ENCODE assay signal across 10 cellular contexts in genomic region chr2:62660087-62660486, GRCh38. TPM values are rescaled to one million over a fixed set of nuclear protein-coding genes. Genes with fewer than 3 reads are reported as not detected.
DNase-seq lines count a peak whose midpoint lies in the region; ATAC-seq and TF ChIP-seq lines count a peak whose summit lies in the region.
"Had no signal": no experiment of that assay in that cellular context is flagged by ENCODE, and none has a peak within 500 bp of the region (broad histone marks: within the 10 kb centered on the region; RNA-seq: fewer than 3 reads in every experiment).

No MANE protein-coding gene starts in this region.

- peak overlapping the region; percentile 48 for H3K9ac ChIP-seq in adipocyte (ENCODE audit: low read length)
- H3K9ac ChIP-seq: parathyroid adenoma had no signal

- H3K27me3 Mint-ChIP-seq in Caco-2 (ENCODE audit: insufficient read depth, unreplicated experiment): no peaks in the 10 kb centered on the region

- TF ChIP-seq CTCF in upper lobe of right lung (IDR thresholded peaks at IDR 0.05) (no peak), mucosa of descending colon (IDR thresholded peaks at IDR 0.05) (no peak), Caco-2 (IDR thresholded peaks at IDR 0.05; ENCODE audit: insufficient read depth in 1 of 2, low read depth in 1 of 2, low read length in 1 of 2, severe bottlenecking in 1 of 2, unreplicated experiment in 1 of 2) (no peak)

- H3K4me3 Mint-ChIP-seq in Caco-2 (ENCODE audit: unreplicated experiment): no peak overlapping the region

- H3K4me1 ChIP-seq in adipocyte (ENCODE audit: control insufficient read depth, insufficient read depth, low read length): peaks cover 59% of the 10 kb centered on the region
- peaks cover 31% of the 10 kb centered on the region for H3K4me1 ChIP-seq in upper lobe of right lung
- no peaks in the 10 kb centered on the region for H3K4me1 ChIP-seq in mucosa of descending colon (ENCODE audit: low read depth)
- H3K4me1 ChIP-seq in Caco-2: peaks cover 32% of the 10 kb centered on the region
- H3K4me1 ChIP-seq: parathyroid adenoma had no signal

- H3K9me3 ChIP-seq in adipocyte (ENCODE audit: control insufficient read depth, low read length): no peaks in the 10 kb centered on the region
- H3K9me3 ChIP-seq in upper lobe of right lung: no peaks in the 10 kb centered on the region
- H3K9me3 ChIP-seq in mucosa of descending colon: no peaks in the 10 kb centered on the region
- no peaks in the 10 kb centered on the region; the same call in 1 of the 2 replicates for H3K9me3 ChIP-seq in Caco-2

- CTCF ChIA-PET in Caco-2 (lab: Charles Lee): no interaction called here

- no TSS peak for BruUV-seq in Caco-2 (replicated peaks; lab: Mats Ljungman, UMichigan)

- peak overlapping the region; percentile 1 for H3K4me3 ChIP-seq in adipocyte (ENCODE audit: low read length)
- H3K4me3 ChIP-seq in upper lobe of right lung: no peak overlapping the region
- H3K4me3 ChIP-seq in mucosa of descending colon: no peak overlapping the region
- H3K4me3 ChIP-seq in Caco-2 (ENCODE audit: low read depth, low read length): no peak overlapping the region

- H3K27ac ChIP-seq in upper lobe of right lung: peak overlapping the region; percentile 3
- H3K27ac ChIP-seq: parathyroid adenoma had no signal

- peaks cover 38% of the 10 kb centered on the region for H3K4me1 Mint-ChIP-seq in Caco-2 (ENCODE audit: low read depth, unreplicated experiment)

- H3K27me3 ChIP-seq in adipocyte (replicated peaks; ENCODE audit: control insufficient read depth, insufficient read depth, low read length): no peaks in the 10 kb centered on the region
- no peaks in the 10 kb centered on the region for H3K27me3 ChIP-seq in upper lobe of right lung
- no peaks in the 10 kb centered on the region for H3K27me3 ChIP-seq in Caco-2 (replicated peaks; ENCODE audit: control insufficient read depth, insufficient read depth, low read length)

- peaks cover 4% of the 10 kb centered on the region for H3K36me3 Mint-ChIP-seq in Caco-2 (ENCODE audit: insufficient read depth, unreplicated experiment)

- intact Hi-C loops in upper lobe of right lung (cut with DNase I) (no loop called here), mucosa of descending colon (cut with DNase I, micrococcal nuclease) (no loop called here), Caco-2 (cut with micrococcal nuclease; ENCODE audit: unreplicated experiment) (loop anchor here (5.0 kb wide), 1 partner anchor 117 kb away; no protein-coding TSS in a partner anchor)

- peaks cover 13% of the 10 kb centered on the region for H3K9me3 Mint-ChIP-seq in Caco-2 (ENCODE audit: unreplicated experiment)

- H3K36me3 ChIP-seq in adipocyte (ENCODE audit: control insufficient read depth, insufficient read depth, low read length, severe bottlenecking): no peaks in the 10 kb centered on the region
- H3K36me3 ChIP-seq in upper lobe of right lung: no peaks in the 10 kb centered on the region
- H3K36me3 ChIP-seq in mucosa of descending colon (ENCODE audit: low read depth): no peaks in the 10 kb centered on the region
- no peaks in the 10 kb centered on the region for H3K36me3 ChIP-seq in Caco-2 (ENCODE audit: control insufficient read depth, insufficient read depth, low read length)

- no peak overlapping the region for H3K27ac Mint-ChIP-seq in Caco-2 (ENCODE audit: unreplicated experiment)

- POLR2A ChIA-PET in Caco-2 (lab: Charles Lee): no interaction called here

- peak; percentile 88 for ATAC-seq in GM19452 (IDR thresholded peaks at IDR 0.05; ENCODE audit: unreplicated experiment)
- peak; percentile 61 for ATAC-seq in HG03025 (IDR thresholded peaks at IDR 0.05; ENCODE audit: low FRiP score, unreplicated experiment)
- peak; percentile 37 for ATAC-seq in upper lobe of right lung
- ATAC-seq in mucosa of descending colon: no peak

- DNase-seq in adipocyte (ENCODE audit: low read depth): no peak
- no peak for DNase-seq in upper lobe of right lung
- DNase-seq in DMS79 treated with DMSO at 0.1 percent for 48 hours (lab: John Stamatoyannopoulos, UW): no peak
- DNase-seq in mucosa of descending colon: no peak
- no peak for DNase-seq in Caco-2
- DNase-seq: erythroblast; NK-92 treated with Interleukin-12 subunit alpha and Interleukin-12 subunit beta, amount 100 ng/mL, for 24 hours had no signal

RNA-seq across cellular contexts. Expression of gene EHBP1, which starts 45.4 kb away (rescaled TPM):
- total RNA-seq in upper lobe of right lung (46.7 TPM), mucosa of descending colon (100 to 1,000 TPM in 1 of 3 donors, 10 to 100 TPM in 2; 26.9 to 136 (median 28.2) TPM), Caco-2 (2022) (120 and 123 TPM in 2 replicates)
